Comparison of ENCODE assay signal across 15 cellular contexts in genomic region chr21:33395866-33396265, GRCh38. TPM values are rescaled to one million over a fixed set of nuclear protein-coding genes. Genes with fewer than 3 reads are reported as not detected.
DNase-seq lines count a peak whose midpoint lies in the region; ATAC-seq and TF ChIP-seq lines count a peak whose summit lies in the region.
"Had no signal": no experiment of that assay in that cellular context is flagged by ENCODE, and none has a peak within 500 bp of the region (broad histone marks: within the 10 kb centered on the region; RNA-seq: fewer than 3 reads in every experiment).

No MANE protein-coding gene starts in this region.

- no peaks in the 10 kb centered on the region for H3K36me3 Mint-ChIP-seq in chondrocyte (ENCODE audit: low read depth)
- H3K36me3 Mint-ChIP-seq in T-helper 2 cell treated with Interferon-gamma antibody and Interleukin-4, amounts not matched to agents 5 μg/mL and 100 μg/mL, for 36 hours (ENCODE audit: low read depth), result no peaks in the 10 kb centered on the region

- H3K9me3 Mint-ChIP-seq in chondrocyte (ENCODE audit: low read depth), result no peaks in the 10 kb centered on the region
- no peaks in the 10 kb centered on the region for H3K9me3 Mint-ChIP-seq in T-helper 2 cell treated with Interferon-gamma antibody and Interleukin-4, amounts not matched to agents 5 μg/mL and 100 μg/mL, for 36 hours
- H3K9me3 Mint-ChIP-seq: CD4-positive, alpha-beta T cell; effector memory CD8-positive, alpha-beta T cell had no signal

- DNase-seq in EL (peak; percentile 72), NCI-H69 (lab: John Stamatoyannopoulos, UW) (peak; percentile 31), chondrocyte (ENCODE audit: low spot score) (no peak), retina (peak; percentile 79), NCI-H2227 (lab: John Stamatoyannopoulos, UW; ENCODE audit: unreplicated experiment) (no peak), medulla oblongata (ENCODE audit: extremely low spot score) (no peak)
- DNase-seq in T-helper 2 cell treated with Interferon-gamma antibody and Interleukin-4, amounts not matched to agents 5 μg/mL and 100 μg/mL, for 36 hours (ENCODE audit: low spot score), result no peak
- DNase-seq: activated gamma-delta T cell; CD4-positive, alpha-beta T cell; effector memory CD8-positive, alpha-beta T cell; islet precursor cell; NCI-H1048; pancreas had no signal

- H3K27ac Mint-ChIP-seq in chondrocyte (ENCODE audit: unreplicated experiment), result peak overlapping the region; percentile 69
- H3K27ac Mint-ChIP-seq in T-helper 2 cell treated with Interferon-gamma antibody and Interleukin-4, amounts not matched to agents 5 μg/mL and 100 μg/mL, for 36 hours, result no peak overlapping the region
- H3K27ac Mint-ChIP-seq: CD4-positive, alpha-beta T cell; effector memory CD8-positive, alpha-beta T cell had no signal

- TF ChIP-seq CTCF in chondrocyte (IDR thresholded peaks at IDR 0.05), result no peak

- no peak for ATAC-seq in HG03045 (IDR thresholded peaks at IDR 0.05; ENCODE audit: unreplicated experiment)
- ATAC-seq: effector memory CD8-positive, alpha-beta T cell; GM12878 had no signal

- no peak overlapping the region for H3K4me3 Mint-ChIP-seq in chondrocyte (ENCODE audit: unreplicated experiment)
- no peak overlapping the region for H3K4me3 Mint-ChIP-seq in T-helper 2 cell treated with Interferon-gamma antibody and Interleukin-4, amounts not matched to agents 5 μg/mL and 100 μg/mL, for 36 hours
- H3K4me3 Mint-ChIP-seq: CD4-positive, alpha-beta T cell; effector memory CD8-positive, alpha-beta T cell had no signal

- no peaks in the 10 kb centered on the region for H3K27me3 Mint-ChIP-seq in chondrocyte (ENCODE audit: low read depth)
- peaks cover 14% of the 10 kb centered on the region for H3K27me3 Mint-ChIP-seq in T-helper 2 cell treated with Interferon-gamma antibody and Interleukin-4, amounts not matched to agents 5 μg/mL and 100 μg/mL, for 36 hours (ENCODE audit: low read depth)
- H3K27me3 Mint-ChIP-seq: CD4-positive, alpha-beta T cell had no signal

- H3K4me1 Mint-ChIP-seq in chondrocyte (ENCODE audit: low read depth), result peaks cover 46% of the 10 kb centered on the region
- peaks cover 7% of the 10 kb centered on the region for H3K4me1 Mint-ChIP-seq in T-helper 2 cell treated with Interferon-gamma antibody and Interleukin-4, amounts not matched to agents 5 μg/mL and 100 μg/mL, for 36 hours (ENCODE audit: low read depth)

RNA-seq across cellular contexts. Expression of gene IFNGR2, which starts 7.3 kb away (rescaled TPM):
- total RNA-seq in chondrocyte, result 58.1 to 58.4 TPM (median 58.3 TPM) in 3 replicates

Comparison
In these comparisons a context has a peak if more than half of its experiments do, and no peak if none do; other contexts are left out.
1. DNase-seq: peak in EL (single experiment), NCI-H69 (single experiment) and retina (single experiment); none in chondrocyte (single experiment), NCI-H2227 (single experiment), T-helper 2 cell treated with Interferon-gamma antibody and Interleukin-4, amounts not matched to agents 5 μg/mL and 100 μg/mL, for 36 hours (single experiment) and medulla oblongata (single experiment).